In genomic region chr11:45941285-45941684, GRCh38 we compare ENCODE assay signal across 25 cellular contexts. TPM values are rescaled to one million over a fixed set of nuclear protein-coding genes. Genes with fewer than 3 reads are reported as not detected.
"Had no signal": no experiment of that assay in that cellular context is flagged by ENCODE, and none has a peak within 500 bp of the region (broad histone marks: within the 10 kb centered on the region; RNA-seq: fewer than 3 reads in every experiment).

No MANE protein-coding gene starts in this region.

- H3K27me3 Mint-ChIP-seq: activated CD8-positive, alpha-beta T cell treated with anti-CD3 and anti-CD28 coated beads for 36 hours; activated naive CD8-positive, alpha-beta T cell; brain; central memory CD8-positive, alpha-beta T cell had no signal

- H3K9me3 Mint-ChIP-seq: activated CD8-positive, alpha-beta T cell treated with anti-CD3 and anti-CD28 coated beads for 36 hours; activated T-helper 2 cell treated with anti-CD3 and anti-CD28 coated beads, Interferon-gamma antibody, Interleukin-2, Interleukin-4, amounts not matched to agents 10 μg/mL and 5 μg/mL and 100 μg/mL, durations not matched to agents 14 hours and 24 hours and 36 hours; brain; central memory CD8-positive, alpha-beta T cell had no signal

- DNase-seq: activated CD4-positive, CD25-positive, alpha-beta regulatory T cell; activated CD8-positive, alpha-beta memory T cell treated with anti-CD3 and anti-CD28 coated beads, Interleukin-2, amount 50 U/mL, for 4 hours; activated CD8-positive, alpha-beta T cell treated with anti-CD3 and anti-CD28 coated beads for 36 hours; activated gamma-delta T cell treated with Interleukin-2 at 50 U/mL for 16 hours; activated T-cell treated with anti-CD3 and anti-CD28 coated beads, Interleukin-2, amount 50 U/mL, for 1 hour; amygdala; Kasumi-1; NCI-H1105 treated with DMSO at 0.1 percent for 48 hours; NCI-H1436 treated with DMSO at 0.1 percent for 48 hours; NCI-H187; NCI-H2081; NCI-H510A treated with DMSO at 0.1 percent for 48 hours; NCI-H69; NK-92 treated with Interleukin-12 subunit alpha and Interleukin-12 subunit beta, amount 100 ng/mL, for 24 hours; Peyer's patch; Right ventricle myocardium superior; SJCRH30; SW 1271; T-helper 9 cell had no signal

- H3K4me1 Mint-ChIP-seq: brain; central memory CD8-positive, alpha-beta T cell had no signal

- H3K27ac Mint-ChIP-seq: activated CD8-positive, alpha-beta T cell treated with anti-CD3 and anti-CD28 coated beads for 36 hours; activated naive CD8-positive, alpha-beta T cell; activated T-helper 2 cell treated with anti-CD3 and anti-CD28 coated beads, Interferon-gamma antibody, Interleukin-2, Interleukin-4, amounts not matched to agents 10 μg/mL and 5 μg/mL and 100 μg/mL, durations not matched to agents 14 hours and 24 hours and 36 hours had no signal

- H3K4me3 Mint-ChIP-seq: activated CD8-positive, alpha-beta T cell treated with anti-CD3 and anti-CD28 coated beads for 36 hours; activated naive CD8-positive, alpha-beta T cell; brain; central memory CD8-positive, alpha-beta T cell had no signal

- ATAC-seq: activated CD8-positive, alpha-beta T cell treated with anti-CD3 and anti-CD28 coated beads for 36 hours; SK-N-SH treated with all-trans-retinoic acid at 6 μM for 48 hours had no signal

RNA-seq across cellular contexts. Expression of gene LARGE2, which starts 18.8 kb away (rescaled TPM):
- total RNA-seq: Right ventricle myocardium superior; T-helper 1 cell treated with Interleukin-12 subunit alpha and Interleukin-12 subunit beta and Interleukin-4 antibody, amounts not matched to agents 30 ng/mL and 1 ng/mL, for 36 hours had no signal

RNA-seq across cellular contexts. Expression of gene FREY1, which starts 34.2 kb away (rescaled TPM):
- total RNA-seq: Right ventricle myocardium superior had no signal
